Comparison of ENCODE assay signal across 8 cellular contexts in genomic region chr15:92903956-92904831, GRCh38. TPM values are rescaled to one million over a fixed set of nuclear protein-coding genes. Genes with fewer than 3 reads are reported as not detected.
DNase-seq lines count a peak whose midpoint lies in the region; ATAC-seq and TF ChIP-seq lines count a peak whose summit lies in the region.

No MANE protein-coding gene starts in this region.

- peaks cover 54% of the 10 kb centered on the region for H3K36me3 Mint-ChIP-seq in activated CD4-positive, alpha-beta T cell treated with anti-CD3 and anti-CD28 coated beads, Interleukin-2, amount 10 ng/mL, durations not matched to agents 24 days and 14 days (ENCODE audit: low read depth)

- no peak for TF ChIP-seq CTCF in coronary artery (IDR thresholded peaks at IDR 0.05)

- intact Hi-C loops in activated CD4-positive, alpha-beta T cell treated with anti-CD3 and anti-CD28 coated beads, Interleukin-2, amount 10 ng/mL, durations not matched to agents 24 days and 14 days (cut with micrococcal nuclease), result loop anchor here (1.0 kb wide), 4 partner anchors 22 to 100 kb away; no protein-coding TSS in a partner anchor
- intact Hi-C loops in left colon (cut with DNase I, micrococcal nuclease), result no loop called here

- peak overlapping the region; percentile 89 for H3K4me3 Mint-ChIP-seq in activated CD4-positive, alpha-beta T cell treated with anti-CD3 and anti-CD28 coated beads, Interleukin-2, amount 10 ng/mL, durations not matched to agents 24 days and 14 days

- ATAC-seq in GM19328 (IDR thresholded peaks at IDR 0.05; ENCODE audit: unreplicated experiment) (peak; percentile 82), HG03469 (IDR thresholded peaks at IDR 0.05; ENCODE audit: unreplicated experiment) (peak; percentile 82), left colon (peak; percentile 79)

- no peaks in the 10 kb centered on the region for H3K27me3 Mint-ChIP-seq in activated CD4-positive, alpha-beta T cell treated with anti-CD3 and anti-CD28 coated beads, Interleukin-2, amount 10 ng/mL, durations not matched to agents 24 days and 14 days

- H3K4me1 Mint-ChIP-seq in activated CD4-positive, alpha-beta T cell treated with anti-CD3 and anti-CD28 coated beads, Interleukin-2, amount 10 ng/mL, durations not matched to agents 24 days and 14 days, result peaks cover 56% of the 10 kb centered on the region

- peak overlapping the region; percentile 94 to 99 (median 98) for H3K9ac ChIP-seq in BLaER1 treated with 17β-estradiol and CSF1 and Interleukin-3, amounts not matched to agents 10 nM and 100 nM

- H3K9me3 ChIP-seq in BLaER1 treated with 17β-estradiol and CSF1 and Interleukin-3, amounts not matched to agents 10 nM and 100 nM (replicated peaks in 1 of 11), result peaks cover 0 to 3% (median 0%) of the 10 kb centered on the region in 11 experiments; a peak in 1 of 22 replicates

- peaks cover 0 to 43% (median 19%) of the 10 kb centered on the region in 11 experiments; a peak in 8 of 22 replicates for H4K20me1 ChIP-seq in BLaER1 treated with 17β-estradiol and CSF1 and Interleukin-3, amounts not matched to agents 10 nM and 100 nM

- peaks cover 3% of the 10 kb centered on the region for H3K9me3 Mint-ChIP-seq in activated CD4-positive, alpha-beta T cell treated with anti-CD3 and anti-CD28 coated beads, Interleukin-2, amount 10 ng/mL, durations not matched to agents 24 days and 14 days

- peak overlapping the region; percentile 100 for H3K27ac Mint-ChIP-seq in activated CD4-positive, alpha-beta T cell treated with anti-CD3 and anti-CD28 coated beads, Interleukin-2, amount 10 ng/mL, durations not matched to agents 24 days and 14 days

- peak overlapping the region; percentile 98 to 100 (median 99) for H3K27ac ChIP-seq in BLaER1 treated with 17β-estradiol and CSF1 and Interleukin-3, amounts not matched to agents 10 nM and 100 nM
- H3K27ac ChIP-seq in coronary artery, result peak overlapping the region; percentile 95 to 98

- DNase-seq in NCI-H526 (lab: John Stamatoyannopoulos, UW), result peak; percentile 96 to 99
- peak; percentile 100 for DNase-seq in activated CD4-positive, alpha-beta T cell treated with anti-CD3 and anti-CD28 coated beads, Interleukin-2, amount 10 ng/mL, durations not matched to agents 24 days and 14 days
- DNase-seq in coronary artery (ENCODE audit: low spot score), result peak; percentile 100
- DNase-seq in left colon, result peak; percentile 98
- DNase-seq in stimulated activated CD4-positive, alpha-beta T cell treated with anti-CD3 and anti-CD28 coated beads, Interleukin-1b, Interleukin-23, amount 100 ng/mL, for 4 hours (ENCODE audit: low read depth in 2 of 2), result peak; percentile 98

- no peaks in the 10 kb centered on the region for H3K27me3 ChIP-seq in BLaER1 treated with 17β-estradiol and CSF1 and Interleukin-3, amounts not matched to agents 10 nM and 100 nM

- peaks cover 17 to 54% (median 24%) of the 10 kb centered on the region in 11 experiments; a peak in 18 of 22 replicates for H3K36me3 ChIP-seq in BLaER1 treated with 17β-estradiol and CSF1 and Interleukin-3, amounts not matched to agents 10 nM and 100 nM

- peak overlapping the region; percentile 83 to 99 (median 92) for H3K4me2 ChIP-seq in BLaER1 treated with 17β-estradiol and CSF1 and Interleukin-3, amounts not matched to agents 10 nM and 100 nM

- H3K4me1 ChIP-seq in BLaER1 treated with 17β-estradiol and CSF1 and Interleukin-3, amounts not matched to agents 10 nM and 100 nM, result peaks cover 42 to 48% (median 45%) of the 10 kb centered on the region in 10 experiments

- H3K4me3 ChIP-seq in BLaER1 treated with 17β-estradiol and CSF1 and Interleukin-3, amounts not matched to agents 10 nM and 100 nM, result peak overlapping the region; percentile 70 to 92 (median 82)
- H3K4me3 ChIP-seq in coronary artery, result peak overlapping the region; percentile 73

RNA-seq across cellular contexts. Expression of gene CHD2, which starts 4.1 kb away (rescaled TPM):
- 105 and 111 TPM in 2 replicates for total RNA-seq in activated CD4-positive, alpha-beta T cell treated with anti-CD3 and anti-CD28 coated beads, Interleukin-2, amount 10 ng/mL, durations not matched to agents 24 days and 14 days
- 10 to 100 TPM; 85.7 to 86.9 TPM for total RNA-seq in left colon

Comparison
In these comparisons a context has a peak if more than half of its experiments do, and no peak if none do; other contexts are left out.
1. Peak in every context shown above with its lines: DNase-seq, ATAC-seq, H3K4me3 ChIP-seq and H3K27ac ChIP-seq.